In the genomic region with DNA sequence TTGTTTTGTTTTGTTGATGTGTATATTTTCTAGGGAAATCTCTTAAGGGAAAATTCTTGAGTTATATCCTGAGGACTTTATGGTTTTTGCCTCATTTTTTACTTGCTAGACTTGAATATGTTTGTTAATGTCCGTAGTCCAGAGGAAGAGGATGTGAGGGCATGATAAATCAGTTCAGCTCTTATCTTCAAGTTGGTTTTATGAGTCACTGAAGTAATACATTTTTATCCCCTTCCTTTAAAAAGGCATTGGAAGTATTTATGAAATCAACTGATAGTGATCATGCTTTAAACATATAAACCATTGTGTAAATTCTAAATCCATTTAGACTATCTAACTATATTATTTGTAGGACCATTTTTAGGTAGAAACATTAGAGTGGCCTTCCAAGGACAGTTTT, we compare ENCODE assay signal across 28 cellular contexts. TPM values are rescaled to one million over a fixed set of nuclear protein-coding genes. Genes with fewer than 3 reads are reported as not detected.
DNase-seq lines count a peak whose midpoint lies in the region; ATAC-seq, FAIRE-seq and TF ChIP-seq lines count a peak whose summit lies in the region.
"Had no signal": no experiment of that assay in that cellular context is flagged by ENCODE, and none has a peak within 500 bp of the region (broad histone marks: within the 10 kb centered on the region; RNA-seq: fewer than 3 reads in every experiment).

No MANE protein-coding gene starts in this region.

- WGBS in small intestine, 3 donors: 17 to 51% (median 39%) methylated on average over 1 of the region's 1 CpG

- no peak for FAIRE-seq in small intestine (lab: Jason Lieb, UNC)

- no peak for ATAC-seq in GM19455 (IDR thresholded peaks at IDR 0.05; ENCODE audit: unreplicated experiment)
- no peak for ATAC-seq in stimulated activated naive CD8-positive, alpha-beta T cell treated with anti-CD3 and anti-CD28 coated beads, Interleukin-15, Interleukin-2, amounts not matched to agents 100 U/mL and 50 U/mL, for 24 hours
- ATAC-seq: activated CD4-positive, alpha-beta T cell treated with anti-CD3 and anti-CD28 coated beads for 36 hours; gastrocnemius medialis; T-cell had no signal

- H3K36me3 ChIP-seq in adipocyte (ENCODE audit: control insufficient read depth, insufficient read depth, low read length, severe bottlenecking): peaks cover 64% of the 10 kb centered on the region
- peaks cover 0 to 7% of the 10 kb centered on the region in 2 donors for H3K36me3 ChIP-seq in small intestine (ENCODE audit: control insufficient read depth in 2 of 2, insufficient read depth in 2 of 2, low read length in 2 of 2)

- no peak for TF ChIP-seq CTCF in fibroblast of the aortic adventitia (IDR thresholded peaks at IDR 0.05; ENCODE audit: insufficient read depth, low read length)

- no peaks in the 10 kb centered on the region for H3K27me3 ChIP-seq in adipocyte (replicated peaks; ENCODE audit: control insufficient read depth, insufficient read depth, low read length)
- no peaks in the 10 kb centered on the region for H3K27me3 ChIP-seq in small intestine (ENCODE audit: control insufficient read depth in 2 of 2, insufficient read depth in 2 of 2, low read length in 2 of 2)
- H3K27me3 ChIP-seq: gastrocnemius medialis, Peyer's patch, sigmoid colon, tibial nerve had no signal

- peaks cover 5% of the 10 kb centered on the region for H3K4me1 ChIP-seq in adipocyte (ENCODE audit: control insufficient read depth, insufficient read depth, low read length)
- no peaks in the 10 kb centered on the region for H3K4me1 ChIP-seq in small intestine (ENCODE audit: control insufficient read depth in 2 of 2, insufficient read depth in 1 of 2, low read depth in 1 of 2, low read length in 1 of 2)
- H3K4me1 ChIP-seq: gastrocnemius medialis, Peyer's patch had no signal

- DNase-seq in HT-29 (ENCODE audit: low spot score) (peak; percentile 15), adipocyte (ENCODE audit: low read depth) (peak; percentile 16), fibroblast of the aortic adventitia (ENCODE audit: low read depth) (peak; percentile 66), small intestine (peak; percentile 43), NCI-H2227 treated with DMSO at 0.1 percent for 48 hours (lab: John Stamatoyannopoulos, UW) (no peak)
- DNase-seq in stimulated activated naive CD8-positive, alpha-beta T cell treated with anti-CD3 and anti-CD28 coated beads, Interleukin-15, Interleukin-2, amounts not matched to agents 100 U/mL and 50 U/mL, for 24 hours: no peak
- no peak for DNase-seq in activated effector memory CD4-positive, alpha-beta T cell treated with Interleukin-2 at 50 U/mL for 16 hours
- DNase-seq: activated CD4-positive, alpha-beta T cell treated with anti-CD3 and anti-CD28 coated beads for 36 hours; activated gamma-delta T cell treated with Interleukin-2 at 50 U/mL for 16 hours; activated T-cell treated with anti-CD3 and anti-CD28 coated beads, Interleukin-2, amount 50 U/mL, for 1 hour; amygdala; CD4-positive, alpha-beta memory T cell; DMS 273 treated with DMSO at 0.1 percent for 48 hours; gastrocnemius medialis; GF-D8; H7; hypothalamus; islet precursor cell; NCI-H1048; NCI-H1694 treated with DMSO at 0.1 percent for 48 hours; NCI-H2171 treated with DMSO at 0.1 percent for 48 hours; NCI-H526; Peyer's patch; SIG-M5; sigmoid colon; T-cell had no signal

- H3K4me3 ChIP-seq in adipocyte (ENCODE audit: low read length): no peak overlapping the region
- no peak overlapping the region for H3K4me3 ChIP-seq in fibroblast of the aortic adventitia (ENCODE audit: low read depth, low read length)
- no peak overlapping the region for H3K4me3 ChIP-seq in small intestine (ENCODE audit: low read depth in 1 of 2, low read length in 2 of 2)
- H3K4me3 ChIP-seq: gastrocnemius medialis, Peyer's patch, sigmoid colon, tibial nerve had no signal

- no peaks in the 10 kb centered on the region for H3K9me3 ChIP-seq in adipocyte (ENCODE audit: control insufficient read depth, low read length)
- H3K9me3 ChIP-seq in small intestine (ENCODE audit: control insufficient read depth, low read depth): no peaks in the 10 kb centered on the region
- H3K9me3 ChIP-seq: gastrocnemius medialis, Peyer's patch, sigmoid colon, tibial nerve had no signal

- H3K9ac ChIP-seq in adipocyte (ENCODE audit: low read length): no peak overlapping the region

- no peak overlapping the region for H3K27ac ChIP-seq in small intestine (ENCODE audit: low read depth in 1 of 2, low read length in 1 of 2)
- H3K27ac ChIP-seq: gastrocnemius medialis, Peyer's patch, sigmoid colon, tibial nerve had no signal

RNA-seq across cellular contexts. Expression of a gene that starts 43.9 kb away (rescaled TPM):
- 0.64 and 1.1 TPM in 2 replicates for total RNA-seq in HT-29 (2014; rRNA removed; shearing (Covaris generic))
- 412 and 741 TPM in 2 replicates for total RNA-seq in fibroblast of the aortic adventitia (ENCODE audit: low replicate concordance)
- polyA plus RNA-seq in small intestine: 100 to 1,000 TPM in 2 of 3 donors, 10 to 100 TPM in 1; 97.7 to 305 (median 266) TPM

RNA-seq across cellular contexts. Expression of a gene that starts 44.3 kb away (rescaled TPM):
- 3.8 and 4.4 TPM in 2 replicates for total RNA-seq in HT-29 (2014; rRNA removed; shearing (Covaris generic))
- total RNA-seq in fibroblast of the aortic adventitia (ENCODE audit: low replicate concordance): 9.0 and 34.7 TPM in 2 replicates
- polyA plus RNA-seq in small intestine: 1 to 10 TPM; 3.5 to 5.9 (median 5.6) TPM

RNA-seq across cellular contexts. Expression of a gene that starts 44.6 kb away (rescaled TPM):
- total RNA-seq in HT-29 (2014; rRNA removed; shearing (Covaris generic)): 6.9 and 10.7 TPM in 2 replicates
- total RNA-seq in fibroblast of the aortic adventitia (ENCODE audit: low replicate concordance): 34.6 and 73.3 TPM in 2 replicates
- 1 to 10 TPM; 2.2 to 8.5 (median 6.2) TPM for polyA plus RNA-seq in small intestine

Comparison
In these comparisons a context has a peak if more than half of its experiments do, and no peak if none do; other contexts are left out.
1. DNase-seq: peak in HT-29 (single experiment), adipocyte (single experiment), fibroblast of the aortic adventitia (single experiment) and small intestine (single experiment); none in stimulated activated naive CD8-positive, alpha-beta T cell treated with anti-CD3 and anti-CD28 coated beads, Interleukin-15, Interleukin-2, amounts not matched to agents 100 U/mL and 50 U/mL, for 24 hours (single experiment), activated effector memory CD4-positive, alpha-beta T cell treated with Interleukin-2 at 50 U/mL for 16 hours (single experiment) and NCI-H2227 treated with DMSO at 0.1 percent for 48 hours (single experiment).
2. RNA of a gene that starts 43.9 kb away (total RNA-seq): 412 to 741 TPM in fibroblast of the aortic adventitia; 0.64 to 1.1 TPM in HT-29; every median in the first group is over 100 times any median in the second.